12 cellular contexts compared by ENCODE assay signal in genomic region chr22:26481694-26482093, GRCh38. TPM values are rescaled to one million over a fixed set of nuclear protein-coding genes. Genes with fewer than 3 reads are reported as not detected.
A peak's percentile ranks its signal among the peaks of the same experiment; 100 is the strongest.
DNase-seq lines count a peak whose midpoint lies in the region; FAIRE-seq and TF ChIP-seq lines count a peak whose summit lies in the region.
"Had no signal": no experiment of that assay in that cellular context is flagged by ENCODE, and none has a peak within 500 bp of the region (broad histone marks: within the 10 kb centered on the region; RNA-seq: fewer than 3 reads in every experiment).

No MANE protein-coding gene starts in this region.

- no peak for TF ChIP-seq CTCF in MM.1S (IDR thresholded peaks at IDR 0.05; ENCODE audit: low read length)
- no peak for TF ChIP-seq CTCF in astrocyte (IDR thresholded peaks at IDR 0.05; ENCODE audit: insufficient read depth, low read depth, low read length)

- H3K27me3 ChIP-seq in MM.1S (replicated peaks; ENCODE audit: insufficient read depth, low read length) (no peaks in the 10 kb centered on the region), astrocyte (ENCODE audit: insufficient read depth, low read length) (no peaks in the 10 kb centered on the region)
- H3K27me3 ChIP-seq: thyroid gland had no signal

- FAIRE-seq in astrocyte (lab: Jason Lieb, UNC) (no peak), HTR-8/SVneo (lab: Jason Lieb, UNC) (no peak)

- H3K4me2 ChIP-seq in MM.1S (ENCODE audit: low read depth, low read length) (peak overlapping the region; percentile 30), astrocyte (ENCODE audit: low read length) (no peak overlapping the region)

- H3K27ac Mint-ChIP-seq in astrocyte (ENCODE audit: unreplicated experiment) = no peak overlapping the region

- H3K4me3 Mint-ChIP-seq in astrocyte (ENCODE audit: unreplicated experiment) = peak overlapping the region; percentile 97

- H3K9ac ChIP-seq in MM.1S (ENCODE audit: low read length) (peak overlapping the region; percentile 3; the same call in 1 of the 2 replicates), astrocyte (ENCODE audit: low read length) (no peak overlapping the region)

- H3K79me2 ChIP-seq in MM.1S (ENCODE audit: low read length) = peaks cover 70% of the 10 kb centered on the region
- peaks cover 71% of the 10 kb centered on the region for H3K79me2 ChIP-seq in astrocyte (ENCODE audit: insufficient read depth, low read length)

- H3K27me3 Mint-ChIP-seq in astrocyte (ENCODE audit: low read depth, unreplicated experiment) = no peaks in the 10 kb centered on the region

- H3K36me3 Mint-ChIP-seq in astrocyte (ENCODE audit: low read depth, unreplicated experiment) = peaks cover 4% of the 10 kb centered on the region

- no peaks in the 10 kb centered on the region for H3K9me2 ChIP-seq in MM.1S (replicated peaks; ENCODE audit: insufficient read depth, low read length)

- DNase-seq in SIG-M5 treated with dmso at 0.1 percent for 504 hours (lab: John Stamatoyannopoulos, UW; ENCODE audit: unreplicated experiment) = peak; percentile 54
- no peak for DNase-seq in SIG-M5 (lab: John Stamatoyannopoulos, UW)
- DNase-seq in MM.1S = no peak
- no peak for DNase-seq in astrocyte (ENCODE audit: low read depth)
- DNase-seq in pons (ENCODE audit: low spot score) = peak; percentile 25
- DNase-seq in HCEC 1CT = no peak
- no peak for DNase-seq in activated gamma-delta T cell (lab: John Stamatoyannopoulos, UW)
- DNase-seq in HTR-8/SVneo (ENCODE audit: insufficient read length, low spot score) = no peak
- DNase-seq: 8988T, caudate nucleus, KBM-7, thyroid gland had no signal

- H2AFZ ChIP-seq in MM.1S (ENCODE audit: low read length) = no peak overlapping the region
- H2AFZ ChIP-seq in astrocyte (ENCODE audit: low read depth, low read length) = no peak overlapping the region

- peaks cover 51% of the 10 kb centered on the region for H3K4me1 ChIP-seq in MM.1S (ENCODE audit: low read length)
- peaks cover 40% of the 10 kb centered on the region for H3K4me1 ChIP-seq in astrocyte (ENCODE audit: insufficient read depth, low read length)

- no peaks in the 10 kb centered on the region for H3K9me3 ChIP-seq in MM.1S (replicated peaks; ENCODE audit: insufficient read depth, low read length)
- no peaks in the 10 kb centered on the region for H3K9me3 ChIP-seq in astrocyte (ENCODE audit: insufficient read depth, low read depth, low read length)
- H3K9me3 ChIP-seq: thyroid gland had no signal

- H3K27ac ChIP-seq in MM.1S (ENCODE audit: low read length) = peak overlapping the region; percentile 19; the same call in 1 of the 2 replicates
- no peak overlapping the region for H3K27ac ChIP-seq in astrocyte (ENCODE audit: low read depth, low read length)
- H3K27ac ChIP-seq: thyroid gland had no signal

- peaks cover 60% of the 10 kb centered on the region for H3K4me1 Mint-ChIP-seq in astrocyte (ENCODE audit: low read depth, unreplicated experiment)

- H3K9me3 Mint-ChIP-seq in astrocyte (ENCODE audit: unreplicated experiment) = no peaks in the 10 kb centered on the region

- H3F3A ChIP-seq in MM.1S (ENCODE audit: insufficient read depth, low read length) = peaks cover 22% of the 10 kb centered on the region

- H4K20me1 ChIP-seq in MM.1S (ENCODE audit: insufficient read depth, low read length) (no peaks in the 10 kb centered on the region), astrocyte (ENCODE audit: insufficient read depth, low read length) (no peaks in the 10 kb centered on the region)

- no peak overlapping the region for H3K4me3 ChIP-seq in MM.1S (ENCODE audit: low read length)
- H3K4me3 ChIP-seq in astrocyte (ENCODE audit: insufficient read depth, low read depth, low read length) = no peak overlapping the region

- H3K36me3 ChIP-seq in MM.1S (replicated peaks; ENCODE audit: insufficient read depth, low read length) (no peaks in the 10 kb centered on the region), astrocyte (ENCODE audit: insufficient read depth, low read length) (peaks cover 4% of the 10 kb centered on the region)

RNA-seq across cellular contexts. Expression of gene HPS4, which starts 1.9 kb away (rescaled TPM):
- 21.9 and 25.2 TPM in 2 replicates for total RNA-seq in astrocyte

RNA-seq across cellular contexts. Expression of gene SRRD, which starts 2.0 kb away (rescaled TPM):
- total RNA-seq in astrocyte = 33.1 and 34.4 TPM in 2 replicates

RNA-seq across cellular contexts. Expression of gene TFIP11, which starts 30.6 kb away (rescaled TPM):
- total RNA-seq in astrocyte = 36.1 and 36.9 TPM in 2 replicates

RNA-seq across cellular contexts. Expression of gene ASPHD2, which starts 52.6 kb away (rescaled TPM):
- 11.7 and 13.0 TPM in 2 replicates for total RNA-seq in astrocyte

Comparison
In these comparisons a context has a peak if more than half of its experiments do, and no peak if none do; other contexts are left out.
1. DNase-seq: peak in SIG-M5 treated with dmso at 0.1 percent for 504 hours (single experiment) and pons (single experiment); none in SIG-M5 (single experiment), MM.1S (single experiment), astrocyte (single experiment), HCEC 1CT (single experiment), activated gamma-delta T cell (single experiment) and HTR-8/SVneo (single experiment).